31 cellular contexts compared by ENCODE assay signal in genomic region chr5:133469252-133469651, GRCh38.
"Had no signal": no experiment of that assay in that cellular context is flagged by ENCODE, and none has a peak within 500 bp of the region (broad histone marks: within the 10 kb centered on the region; RNA-seq: fewer than 3 reads in every experiment).

No MANE protein-coding gene starts in this region.

- DNase-seq: activated CD4-positive, alpha-beta memory T cell treated with anti-CD3 and anti-CD28 coated beads, Interleukin-2, amount 10 ng/mL, durations not matched to agents 7 days and 5 days; activated CD4-positive, alpha-beta T cell treated with anti-CD3 and anti-CD28 coated beads for 1 hour; activated CD4-positive, alpha-beta T cell treated with anti-CD3 and anti-CD28 coated beads for 48 hours; activated CD4-positive, CD25-positive, alpha-beta regulatory T cell; activated effector memory CD4-positive, alpha-beta T cell treated with anti-CD3 and anti-CD28 coated beads, Interleukin-2, amount 50 U/mL, for 16 hours; activated naive CD4-positive, alpha-beta T cell; activated naive CD4-positive, alpha-beta T cell treated with anti-CD3 and anti-CD28 coated beads, Interleukin-2, amount 50 U/mL, for 16 hours; activated naive CD8-positive, alpha-beta T cell treated with anti-CD3 and anti-CD28 coated beads for 36 hours; activated T-cell treated with anti-CD3 and anti-CD28 coated beads, Interleukin-2, amount 50 U/mL, for 1 hour; activated T-cell treated with anti-CD3 and anti-CD28 coated beads, Interleukin-2, amount 50 U/mL, for 72 hours; amniotic stem cell; aorta; central memory CD4-positive, alpha-beta T cell; NCI-H1105 treated with DMSO at 0.1 percent for 48 hours; NCI-H1436; NCI-H1694 treated with DMSO at 0.1 percent for 48 hours; NCI-H2029; NCI-H345; NCI-H524 treated with DMSO at 0.1 percent for 48 hours; NCI-H748 treated with DMSO at 0.1 percent for 48 hours; NK-92 treated with Interleukin-12 subunit alpha and Interleukin-12 subunit beta, amount 100 ng/mL, for 24 hours; PC-3; RPMI8226; SW 1271; T-helper 1 cell; T-helper 2 cell; T-helper 9 cell had no signal

- ATAC-seq: activated T-cell treated with anti-CD3 and anti-CD28 coated beads, Interleukin-2, amount 50 U/mL, for 72 hours; activated T-helper 17 cell treated with anti-CD3 and anti-CD28 coated beads, Interleukin-2, amount 50 U/mL, for 72 hours; K562; PC-3 had no signal

- H3K4me3 Mint-ChIP-seq: activated CD4-positive, alpha-beta memory T cell treated with anti-CD3 and anti-CD28 coated beads, Interleukin-2, amount 10 ng/mL, durations not matched to agents 7 days and 5 days; activated naive CD8-positive, alpha-beta T cell treated with anti-CD3 and anti-CD28 coated beads for 36 hours; activated T-cell treated with anti-CD3 and anti-CD28 coated beads, Interleukin-2, amount 50 U/mL, for 72 hours; activated T-helper 17 cell treated with anti-CD3 and anti-CD28 coated beads, Interleukin-2, amount 50 U/mL, for 72 hours had no signal

- H3K4me3 ChIP-seq: K562, Peyer's patch had no signal

- H3K27me3 ChIP-seq: Peyer's patch had no signal

- H3K9me3 ChIP-seq: Peyer's patch had no signal

- H3K36me3 ChIP-seq: Peyer's patch had no signal

- H3K27ac Mint-ChIP-seq: activated CD4-positive, alpha-beta memory T cell treated with anti-CD3 and anti-CD28 coated beads, Interleukin-2, amount 10 ng/mL, durations not matched to agents 7 days and 5 days; activated naive CD8-positive, alpha-beta T cell treated with anti-CD3 and anti-CD28 coated beads for 36 hours; activated T-cell treated with anti-CD3 and anti-CD28 coated beads, Interleukin-2, amount 50 U/mL, for 72 hours; activated T-helper 17 cell treated with anti-CD3 and anti-CD28 coated beads, Interleukin-2, amount 50 U/mL, for 72 hours had no signal

- H3K4me1 ChIP-seq: Peyer's patch had no signal

- H3K27me3 Mint-ChIP-seq: activated T-helper 17 cell treated with anti-CD3 and anti-CD28 coated beads, Interleukin-2, amount 50 U/mL, for 72 hours had no signal

- H3K27ac ChIP-seq: Peyer's patch, VCaP had no signal

- H3K9me3 Mint-ChIP-seq: activated CD4-positive, alpha-beta memory T cell treated with anti-CD3 and anti-CD28 coated beads, Interleukin-2, amount 10 ng/mL, durations not matched to agents 7 days and 5 days; activated naive CD8-positive, alpha-beta T cell treated with anti-CD3 and anti-CD28 coated beads for 36 hours; activated T-cell treated with anti-CD3 and anti-CD28 coated beads, Interleukin-2, amount 50 U/mL, for 72 hours; activated T-helper 17 cell treated with anti-CD3 and anti-CD28 coated beads, Interleukin-2, amount 50 U/mL, for 72 hours had no signal

- H3K36me3 Mint-ChIP-seq: activated naive CD8-positive, alpha-beta T cell treated with anti-CD3 and anti-CD28 coated beads for 36 hours had no signal
